Comparison of ENCODE assay signal across 8 cellular contexts in genomic region chr2:11744631-11745394, GRCh38. TPM values are rescaled to one million over a fixed set of nuclear protein-coding genes. Genes with fewer than 3 reads are reported as not detected.
DNase-seq lines count a peak whose midpoint lies in the region; ATAC-seq and TF ChIP-seq lines count a peak whose summit lies in the region.

No MANE protein-coding gene starts in this region.

- peak overlapping the region in 3 of 4 donors; percentile 15 to 30 (median 28) for H3K4me3 ChIP-seq in sigmoid colon

- peak overlapping the region; percentile 80 to 93 (median 88) for H3K27ac ChIP-seq in sigmoid colon

- no peak for TF ChIP-seq EP300 in sigmoid colon (IDR thresholded peaks at IDR 0.05)

- peaks cover 0 to 57% (median 43%) of the 10 kb centered on the region in 4 donors for H3K4me1 ChIP-seq in sigmoid colon

- peak; percentile 26 to 66 for DNase-seq in NCI-H526 (lab: John Stamatoyannopoulos, UW)
- DNase-seq in NCI-H526 treated with DMSO at 0.1 percent for 48 hours (lab: John Stamatoyannopoulos, UW) = no peak
- peak; percentile 8 for DNase-seq in NCI-H146 treated with DMSO at 0.1 percent for 48 hours (lab: John Stamatoyannopoulos, UW; ENCODE audit: unreplicated experiment)
- DNase-seq in activated T-cell treated with anti-CD3 and anti-CD28 coated beads, Interleukin-2, amount 50 U/mL, for 4 hours = no peak
- DNase-seq in left cardiac atrium = peak; percentile 28
- peak; percentile 74 for DNase-seq in sigmoid colon
- DNase-seq in effector CD8-positive, alpha-beta T cell (lab: John Stamatoyannopoulos, UW) = no peak

- no peaks in the 10 kb centered on the region for H3K36me3 ChIP-seq in sigmoid colon

- TF ChIP-seq CTCF in sigmoid colon (IDR thresholded peaks at IDR 0.05) = peak in 1 of 4 experiments; percentile 20

- H3K27me3 Mint-ChIP-seq in activated T-cell treated with anti-CD3 and anti-CD28 coated beads, Interleukin-2, amount 50 U/mL, for 4 hours (ENCODE audit: low read depth) = no peaks in the 10 kb centered on the region

- no peaks in the 10 kb centered on the region for H3K36me3 Mint-ChIP-seq in activated T-cell treated with anti-CD3 and anti-CD28 coated beads, Interleukin-2, amount 50 U/mL, for 4 hours (ENCODE audit: insufficient read depth)

- no peak for TF ChIP-seq POLR2A in sigmoid colon (IDR thresholded peaks at IDR 0.05)

- peak overlapping the region; percentile 7 for H3K4me3 Mint-ChIP-seq in activated T-cell treated with anti-CD3 and anti-CD28 coated beads, Interleukin-2, amount 50 U/mL, for 4 hours

- 60 to 76% methylated on average over 14 of the region's 14 CpGs for WGBS in sigmoid colon, 2 donors

- intact Hi-C loops in left cardiac atrium (cut with DNase I) (loop anchor here (5.0 to 10.0 kb wide), 2 partner anchors 50 to 53 kb away; no protein-coding TSS in a partner anchor), sigmoid colon (cut with DNase I) (loop anchor here (2.0 to 10.0 kb wide), 2 partner anchors 278 to 970 kb away; partner anchors contain the start of genes E2F6 and TRIB2)

- H3K9me3 ChIP-seq in sigmoid colon = no peaks in the 10 kb centered on the region

- H3K4me1 Mint-ChIP-seq in activated T-cell treated with anti-CD3 and anti-CD28 coated beads, Interleukin-2, amount 50 U/mL, for 4 hours (ENCODE audit: low read depth) = peaks cover 59% of the 10 kb centered on the region

- no peaks in the 10 kb centered on the region for H3K27me3 ChIP-seq in sigmoid colon

- H3K9me3 Mint-ChIP-seq in activated T-cell treated with anti-CD3 and anti-CD28 coated beads, Interleukin-2, amount 50 U/mL, for 4 hours = no peaks in the 10 kb centered on the region

- ATAC-seq in activated T-cell treated with anti-CD3 and anti-CD28 coated beads, Interleukin-2, amount 50 U/mL, for 4 hours = no peak
- no peak for ATAC-seq in left cardiac atrium
- no peak for ATAC-seq in HG02884 (IDR thresholded peaks at IDR 0.05; ENCODE audit: unreplicated experiment)

RNA-seq across cellular contexts. Expression of gene LPIN1, which starts 1.6 kb away (rescaled TPM):
- total RNA-seq in activated T-cell treated with anti-CD3 and anti-CD28 coated beads, Interleukin-2, amount 50 U/mL, for 4 hours = 10 to 100 TPM; 30.3 to 40.0 (median 34.1) TPM
- total RNA-seq in left cardiac atrium (10 to 100 TPM; 38.7 to 69.1 TPM), sigmoid colon (10 to 100 TPM; 27.5 to 37.4 (median 30.6) TPM)
- polyA plus RNA-seq in sigmoid colon = 10 to 100 TPM in 1 of 3 donors, 1 to 10 TPM in 2; 4.2 to 29.2 (median 4.9) TPM

Comparison
In these comparisons a context has a peak if more than half of its experiments do, and no peak if none do; other contexts are left out.
1. DNase-seq: peak in NCI-H526 (2 of 2), NCI-H146 treated with DMSO at 0.1 percent for 48 hours (single experiment), left cardiac atrium (single experiment) and sigmoid colon (single experiment); none in NCI-H526 treated with DMSO at 0.1 percent for 48 hours (single experiment), activated T-cell treated with anti-CD3 and anti-CD28 coated beads, Interleukin-2, amount 50 U/mL, for 4 hours (single experiment) and effector CD8-positive, alpha-beta T cell (single experiment).